In the genomic region with DNA sequence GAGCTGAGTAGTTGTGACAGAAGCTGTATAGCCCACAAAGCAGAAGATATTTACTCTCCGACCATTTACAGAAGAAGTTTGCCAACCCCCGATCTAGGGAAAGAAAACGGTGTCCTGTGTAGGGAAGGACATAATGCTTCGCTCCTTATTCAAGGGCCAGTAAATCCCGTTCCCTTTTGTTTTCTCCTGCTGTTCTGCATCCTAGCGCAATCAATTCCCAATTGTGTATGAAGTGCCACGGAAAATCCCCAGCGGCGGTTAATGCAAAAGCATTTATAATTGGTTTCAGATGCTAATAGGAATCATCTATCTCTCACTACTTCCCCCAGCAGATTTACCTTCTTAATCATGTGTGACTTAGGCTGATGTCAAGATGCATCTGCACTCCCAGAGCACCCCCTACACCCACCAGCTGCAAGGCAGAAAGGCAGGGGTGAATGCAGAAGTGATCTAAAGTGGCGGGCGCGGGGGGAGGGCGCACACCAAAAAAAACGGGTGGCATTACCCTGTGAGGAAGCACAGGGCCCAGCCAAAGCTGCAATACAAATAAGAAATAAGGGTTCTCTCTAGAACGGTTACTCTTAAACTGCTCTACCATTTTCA, we compare ENCODE assay signal across 18 cellular contexts. TPM values are rescaled to one million over a fixed set of nuclear protein-coding genes. Genes with fewer than 3 reads are reported as not detected.
DNase-seq lines count a peak whose midpoint lies in the region; ATAC-seq and TF ChIP-seq lines count a peak whose summit lies in the region.
"Had no signal": no experiment of that assay in that cellular context is flagged by ENCODE, and none has a peak within 500 bp of the region (broad histone marks: within the 10 kb centered on the region; RNA-seq: fewer than 3 reads in every experiment).

No MANE protein-coding gene starts in this region.

- no peak for TF ChIP-seq CTCF in WTC11 (IDR thresholded peaks at IDR 0.05)

- peaks cover 33% of the 10 kb centered on the region for H3K4me1 Mint-ChIP-seq in WTC11
- H3K4me1 Mint-ChIP-seq in stimulated activated naive B cell treated with anti-CD40 and anti-IgM and Interleukin-4, amounts not matched to agents 10 μg/mL and 1 μg/mL and 100 μg/mL, for 72 hours = peaks cover 16 to 20% of the 10 kb centered on the region in 2 donors
- no peaks in the 10 kb centered on the region for H3K4me1 Mint-ChIP-seq in stimulated activated effector memory CD8-positive, alpha-beta T cell treated with anti-CD3 and anti-CD28 coated beads, Interleukin-12 subunit alpha, Interleukin-12 subunit beta, amount 100 ng/mL, for 72 hours
- H3K4me1 Mint-ChIP-seq: activated CD8-positive, alpha-beta memory T cell treated with anti-CD3 and anti-CD28 coated beads, Interleukin-2, amount 10 ng/mL, durations not matched to agents 7 days and 5 days; immature natural killer cell had no signal

- H3K9me3 ChIP-seq in Karpas-422 (ENCODE audit: low read length) = no peaks in the 10 kb centered on the region
- H3K9me3 ChIP-seq: BE2C had no signal

- no peaks in the 10 kb centered on the region for H3K27me3 ChIP-seq in Karpas-422 (ENCODE audit: low read length)
- H3K27me3 ChIP-seq: BE2C had no signal

- no peaks in the 10 kb centered on the region for H3K36me3 Mint-ChIP-seq in WTC11
- H3K36me3 Mint-ChIP-seq in stimulated activated naive B cell treated with anti-CD40 and anti-IgM and Interleukin-4, amounts not matched to agents 10 μg/mL and 1 μg/mL and 100 μg/mL, for 72 hours = peaks cover 0 to 3% of the 10 kb centered on the region in 2 donors
- H3K36me3 Mint-ChIP-seq in stimulated activated effector memory CD8-positive, alpha-beta T cell treated with anti-CD3 and anti-CD28 coated beads, Interleukin-12 subunit alpha, Interleukin-12 subunit beta, amount 100 ng/mL, for 72 hours = no peaks in the 10 kb centered on the region
- H3K36me3 Mint-ChIP-seq: activated CD8-positive, alpha-beta memory T cell treated with anti-CD3 and anti-CD28 coated beads, Interleukin-2, amount 10 ng/mL, durations not matched to agents 7 days and 5 days; immature natural killer cell had no signal

- peaks cover 65% of the 10 kb centered on the region for H3K4me1 ChIP-seq in Karpas-422 (ENCODE audit: low read length)
- H3K4me1 ChIP-seq: BE2C, parathyroid adenoma had no signal

- no peaks in the 10 kb centered on the region for H3K9me2 ChIP-seq in Karpas-422 (replicated peaks; ENCODE audit: insufficient read depth, low read length)

- CTCF ChIA-PET in WTC11 (lab: Charles Lee) = interaction anchor here (0.7 to 2.9 kb wide), 3 partner anchors 25 to 575 kb away, joined by 3 to 12 read pairs (median 7); no protein-coding TSS in a partner anchor

- H4K20me1 ChIP-seq in Karpas-422 (ENCODE audit: insufficient read depth, low read depth, low read length) = no peaks in the 10 kb centered on the region

- H2AFZ ChIP-seq in Karpas-422 (ENCODE audit: low read length) = peak overlapping the region; percentile 52; the same call in 1 of the 2 replicates
- H2AFZ ChIP-seq: parathyroid adenoma had no signal

- H3K27me3 Mint-ChIP-seq in WTC11 (ENCODE audit: low read depth) = no peaks in the 10 kb centered on the region
- H3K27me3 Mint-ChIP-seq in stimulated activated naive B cell treated with anti-CD40 and anti-IgM and Interleukin-4, amounts not matched to agents 10 μg/mL and 1 μg/mL and 100 μg/mL, for 72 hours = peaks cover 3 to 4% of the 10 kb centered on the region in 2 donors
- H3K27me3 Mint-ChIP-seq: activated CD8-positive, alpha-beta memory T cell treated with anti-CD3 and anti-CD28 coated beads, Interleukin-2, amount 10 ng/mL, durations not matched to agents 7 days and 5 days had no signal

- peak overlapping the region; percentile 79 for H3K4me2 ChIP-seq in Karpas-422 (ENCODE audit: low read depth, low read length, poor library complexity, severe bottlenecking)

- H3K9ac ChIP-seq in Karpas-422 (ENCODE audit: low read length) = peak overlapping the region; percentile 90
- H3K9ac ChIP-seq: parathyroid adenoma had no signal

- peak overlapping the region; percentile 57 for H3K4me3 ChIP-seq in Karpas-422 (ENCODE audit: low read length)

- no peak overlapping the region; the same call in 1 of the 2 replicates for H3K4me3 Mint-ChIP-seq in WTC11
- H3K4me3 Mint-ChIP-seq in stimulated activated naive B cell treated with anti-CD40 and anti-IgM and Interleukin-4, amounts not matched to agents 10 μg/mL and 1 μg/mL and 100 μg/mL, for 72 hours = peak overlapping the region; percentile 42 to 49
- no peak overlapping the region for H3K4me3 Mint-ChIP-seq in stimulated activated effector memory CD8-positive, alpha-beta T cell treated with anti-CD3 and anti-CD28 coated beads, Interleukin-12 subunit alpha, Interleukin-12 subunit beta, amount 100 ng/mL, for 72 hours
- H3K4me3 Mint-ChIP-seq: activated CD8-positive, alpha-beta memory T cell treated with anti-CD3 and anti-CD28 coated beads, Interleukin-2, amount 10 ng/mL, durations not matched to agents 7 days and 5 days; immature natural killer cell had no signal

- peak; percentile 98 for DNase-seq in Karpas-422
- no peak for DNase-seq in WTC11 (ENCODE audit: low spot score)
- peak; percentile 69 for DNase-seq in stimulated activated naive B cell treated with anti-CD40 and anti-IgM and Interleukin-4, amounts not matched to agents 10 μg/mL and 1 μg/mL and 100 μg/mL, for 72 hours
- DNase-seq in hepatic stellate cell (ENCODE audit: low spot score) = no peak
- no peak for DNase-seq in stimulated activated effector memory CD8-positive, alpha-beta T cell treated with anti-CD3 and anti-CD28 coated beads, Interleukin-12 subunit alpha, Interleukin-12 subunit beta, amount 100 ng/mL, for 72 hours (ENCODE audit: low spot score in 2 of 2)
- DNase-seq: activated CD8-positive, alpha-beta memory T cell treated with anti-CD3 and anti-CD28 coated beads, Interleukin-2, amount 10 ng/mL, durations not matched to agents 7 days and 5 days; BE2C; immature natural killer cell; NCI-H146; NCI-H345; OCI-M1; stimulated activated CD4-positive, alpha-beta T cell treated with anti-CD3 and anti-CD28 coated beads, Interleukin-4, amount 100 ng/mL, for 24 hours had no signal

- no peaks in the 10 kb centered on the region for H3K9me3 Mint-ChIP-seq in WTC11
- no peaks in the 10 kb centered on the region for H3K9me3 Mint-ChIP-seq in stimulated activated naive B cell treated with anti-CD40 and anti-IgM and Interleukin-4, amounts not matched to agents 10 μg/mL and 1 μg/mL and 100 μg/mL, for 72 hours
- no peaks in the 10 kb centered on the region for H3K9me3 Mint-ChIP-seq in stimulated activated effector memory CD8-positive, alpha-beta T cell treated with anti-CD3 and anti-CD28 coated beads, Interleukin-12 subunit alpha, Interleukin-12 subunit beta, amount 100 ng/mL, for 72 hours
- H3K9me3 Mint-ChIP-seq: immature natural killer cell had no signal

- POLR2A ChIA-PET in WTC11 (lab: Charles Lee) = no interaction called here

- no peaks in the 10 kb centered on the region for H3K36me3 ChIP-seq in Karpas-422 (ENCODE audit: insufficient read depth, low read length)
- H3K36me3 ChIP-seq: BE2C had no signal

- no peaks in the 10 kb centered on the region for H3K79me2 ChIP-seq in Karpas-422 (ENCODE audit: low read length)
- H3K79me2 ChIP-seq: parathyroid adenoma had no signal

- peak; percentile 86 for ATAC-seq in GM18868 (IDR thresholded peaks at IDR 0.05; ENCODE audit: unreplicated experiment)
- ATAC-seq in WTC11 = peak; percentile 57
- peak; percentile 100 for ATAC-seq in stimulated activated naive B cell treated with anti-CD40 and anti-IgM and Interleukin-4, amounts not matched to agents 10 μg/mL and 1 μg/mL and 100 μg/mL, for 72 hours (replicated peaks)
- ATAC-seq in HG03025 (IDR thresholded peaks at IDR 0.05; ENCODE audit: low FRiP score, unreplicated experiment) = no peak
- ATAC-seq in stimulated activated effector memory CD8-positive, alpha-beta T cell treated with anti-CD3 and anti-CD28 coated beads, Interleukin-12 subunit alpha, Interleukin-12 subunit beta, amount 100 ng/mL, for 72 hours = no peak
- ATAC-seq: activated CD8-positive, alpha-beta memory T cell treated with anti-CD3 and anti-CD28 coated beads, Interleukin-2, amount 10 ng/mL, durations not matched to agents 7 days and 5 days; esophagus mucosa had no signal

- no peak overlapping the region for H3K27ac Mint-ChIP-seq in WTC11
- peak overlapping the region; percentile 91 for H3K27ac Mint-ChIP-seq in stimulated activated naive B cell treated with anti-CD40 and anti-IgM and Interleukin-4, amounts not matched to agents 10 μg/mL and 1 μg/mL and 100 μg/mL, for 72 hours
- H3K27ac Mint-ChIP-seq in stimulated activated effector memory CD8-positive, alpha-beta T cell treated with anti-CD3 and anti-CD28 coated beads, Interleukin-12 subunit alpha, Interleukin-12 subunit beta, amount 100 ng/mL, for 72 hours = no peak overlapping the region
- H3K27ac Mint-ChIP-seq: activated CD8-positive, alpha-beta memory T cell treated with anti-CD3 and anti-CD28 coated beads, Interleukin-2, amount 10 ng/mL, durations not matched to agents 7 days and 5 days; immature natural killer cell had no signal

- H3K27ac ChIP-seq in Karpas-422 (ENCODE audit: low read length) = peak overlapping the region; percentile 100
- H3K27ac ChIP-seq: parathyroid adenoma had no signal

TF ChIP-seq in WTC11, 78 proteins besides CTCF, POLR2A, EP300 and RAD21 (continues in another document):
- TF ChIP-seq, protein P1, sequence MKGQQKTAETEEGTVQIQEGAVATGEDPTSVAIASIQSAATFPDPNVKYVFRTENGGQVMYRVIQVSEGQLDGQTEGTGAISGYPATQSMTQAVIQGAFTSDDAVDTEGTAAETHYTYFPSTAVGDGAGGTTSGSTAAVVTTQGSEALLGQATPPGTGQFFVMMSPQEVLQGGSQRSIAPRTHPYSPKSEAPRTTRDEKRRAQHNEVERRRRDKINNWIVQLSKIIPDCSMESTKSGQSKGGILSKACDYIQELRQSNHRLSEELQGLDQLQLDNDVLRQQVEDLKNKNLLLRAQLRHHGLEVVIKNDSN (CRISPR knock-in tag; IDR thresholded peaks at IDR 0.05) = no peak
- TF ChIP-seq OVOL2 (CRISPR knock-in tag; IDR thresholded peaks at IDR 0.05; ENCODE audit: borderline replicate concordance) (no peak), SMAD4 (CRISPR knock-in tag; IDR thresholded peaks at IDR 0.05) (no peak), NFATC4 (CRISPR knock-in tag; IDR thresholded peaks at IDR 0.05) (no peak), FOXK1 (CRISPR knock-in tag; IDR thresholded peaks at IDR 0.05) (no peak), MYBL2 (CRISPR knock-in tag; IDR thresholded peaks at IDR 0.05) (no peak), TEAD1 (CRISPR knock-in tag; IDR thresholded peaks at IDR 0.05) (no peak), NR1H2 (CRISPR knock-in tag; IDR thresholded peaks at IDR 0.05) (no peak), ZNF121 (CRISPR knock-in tag; IDR thresholded peaks at IDR 0.05) (no peak)

RNA-seq across cellular contexts. Expression of a gene that starts 32.7 kb away (rescaled TPM):
- 20.9 and 25.3 TPM in 2 replicates for total RNA-seq in Karpas-422 (2014; rRNA removed; shearing (Covaris generic); ENCODE audit: low replicate concordance)
- total RNA-seq in WTC11 (2021) = 1.9 to 3.7 TPM (median 1.9 TPM) in 3 replicates
- total RNA-seq: esophagus mucosa, glomerular endothelial cell, HT-29 had no signal

RNA-seq across cellular contexts. Expression of a gene that starts 39.6 kb away (rescaled TPM):
- total RNA-seq in Karpas-422 (2014; rRNA removed; shearing (Covaris generic); ENCODE audit: low replicate concordance) = 49.6 and 69.7 TPM in 2 replicates
- 18.9 to 25.5 TPM (median 22.3 TPM) in 3 replicates for total RNA-seq in WTC11 (2021)

Comparison
In these comparisons a context has a peak if more than half of its experiments do, and no peak if none do; other contexts are left out.
1. ATAC-seq: peak in GM18868 (single experiment), WTC11 (single experiment) and stimulated activated naive B cell treated with anti-CD40 and anti-IgM and Interleukin-4, amounts not matched to agents 10 μg/mL and 1 μg/mL and 100 μg/mL, for 72 hours (2 of 2); none in HG03025 (single experiment) and stimulated activated effector memory CD8-positive, alpha-beta T cell treated with anti-CD3 and anti-CD28 coated beads, Interleukin-12 subunit alpha, Interleukin-12 subunit beta, amount 100 ng/mL, for 72 hours (single experiment).
2. DNase-seq: peak in Karpas-422 (single experiment) and stimulated activated naive B cell treated with anti-CD40 and anti-IgM and Interleukin-4, amounts not matched to agents 10 μg/mL and 1 μg/mL and 100 μg/mL, for 72 hours (single experiment); none in WTC11 (single experiment), hepatic stellate cell (single experiment) and stimulated activated effector memory CD8-positive, alpha-beta T cell treated with anti-CD3 and anti-CD28 coated beads, Interleukin-12 subunit alpha, Interleukin-12 subunit beta, amount 100 ng/mL, for 72 hours (0 of 2).
3. H3K4me3 Mint-ChIP-seq: peak in stimulated activated naive B cell treated with anti-CD40 and anti-IgM and Interleukin-4, amounts not matched to agents 10 μg/mL and 1 μg/mL and 100 μg/mL, for 72 hours (2 of 2); none in WTC11 (single experiment) and stimulated activated effector memory CD8-positive, alpha-beta T cell treated with anti-CD3 and anti-CD28 coated beads, Interleukin-12 subunit alpha, Interleukin-12 subunit beta, amount 100 ng/mL, for 72 hours (single experiment).